1 cellular context compared by ENCODE assay signal in the genomic region with DNA sequence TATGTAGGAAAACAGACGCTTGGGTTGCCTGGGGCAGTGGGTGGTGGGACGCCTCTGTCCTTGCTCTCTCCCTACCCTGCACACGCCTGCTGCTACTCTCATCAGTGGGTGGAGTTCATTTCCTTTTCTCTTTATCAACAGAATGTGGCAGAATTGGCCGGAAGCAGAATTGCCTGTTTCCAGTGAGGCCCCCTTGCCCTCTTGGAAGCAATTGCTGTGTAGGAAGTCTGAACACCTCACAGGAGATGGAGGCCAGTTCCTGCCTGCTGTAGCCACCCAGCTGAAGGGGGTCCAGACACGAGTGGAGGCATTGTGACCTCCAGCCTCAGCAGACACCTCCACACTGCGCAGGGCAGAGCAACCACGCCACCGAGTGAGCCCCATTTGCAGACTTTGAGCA.
TF ChIP-seq lines count a peak whose summit lies in the region.

No MANE protein-coding gene starts in this region.

TF ChIP-seq in HepG2, 621 proteins besides CTCF, POLR2A, EP300 and RAD21 (continued from another document):
- TF ChIP-seq NFYC (CRISPR knock-in tag; IDR thresholded peaks at IDR 0.05) (no peak), MAFG (CRISPR knock-in tag; IDR thresholded peaks at IDR 0.05) (no peak), ZNF274 (CRISPR knock-in tag; IDR thresholded peaks at IDR 0.05) (no peak)
